Comparison of ENCODE assay signal across 2 cellular contexts in genomic region chr7:157482011-157482410, GRCh38.
TF ChIP-seq lines count a peak whose summit lies in the region.

No MANE protein-coding gene starts in this region.

TF ChIP-seq in K562, 482 proteins besides CTCF, POLR2A, EP300 and RAD21:
- peak; percentile 49; the same call in 1 of the 2 replicates for TF ChIP-seq TSC22D4 (tag; IDR thresholded peaks at IDR 0.05)
- no peak for TF ChIP-seq JUND (IDR thresholded peaks at IDR 0.05; ENCODE audit: borderline replicate concordance, low read depth, low read length)
- TF ChIP-seq JUND (tag; IDR thresholded peaks at IDR 0.05; ENCODE audit: borderline replicate concordance, low read depth, low read length): no peak
- peak; percentile 30 for TF ChIP-seq PHF20 (IDR thresholded peaks at IDR 0.05; ENCODE audit: partially characterized antibody)
- no peak for TF ChIP-seq POLR3A (IDR thresholded peaks at IDR 0.05; ENCODE audit: borderline replicate concordance, extremely low read depth, insufficient read depth, insufficient read length)
- peak; percentile 16; the same call in 1 of the 2 replicates for TF ChIP-seq BCOR (IDR thresholded peaks at IDR 0.05)

TF ChIP-seq in HepG2, 621 proteins besides CTCF, POLR2A, EP300 and RAD21:
- no peak for TF ChIP-seq FOXO1 (CRISPR knock-in tag; IDR thresholded peaks at IDR 0.05)
- no peak for TF ChIP-seq ZNF563 (CRISPR knock-in tag; IDR thresholded peaks at IDR 0.05)
- no peak for TF ChIP-seq ZHX1 (CRISPR knock-in tag; IDR thresholded peaks at IDR 0.05; ENCODE audit: low read depth)
- TF ChIP-seq ZNF646 (CRISPR knock-in tag; IDR thresholded peaks at IDR 0.05): peak; percentile 90
- TF ChIP-seq MNT (IDR thresholded peaks at IDR 0.05): 0 out of 2 replicates have a peak, but pooled peaks have one; percentile 1
- TF ChIP-seq CREB1 (IDR thresholded peaks at IDR 0.05): peak; percentile 59; the same call in 1 of the 2 replicates
- no peak for TF ChIP-seq CREB1 (CRISPR knock-in tag; IDR thresholded peaks at IDR 0.05)
